Comparison of ENCODE assay signal across 8 cellular contexts in the genomic region with DNA sequence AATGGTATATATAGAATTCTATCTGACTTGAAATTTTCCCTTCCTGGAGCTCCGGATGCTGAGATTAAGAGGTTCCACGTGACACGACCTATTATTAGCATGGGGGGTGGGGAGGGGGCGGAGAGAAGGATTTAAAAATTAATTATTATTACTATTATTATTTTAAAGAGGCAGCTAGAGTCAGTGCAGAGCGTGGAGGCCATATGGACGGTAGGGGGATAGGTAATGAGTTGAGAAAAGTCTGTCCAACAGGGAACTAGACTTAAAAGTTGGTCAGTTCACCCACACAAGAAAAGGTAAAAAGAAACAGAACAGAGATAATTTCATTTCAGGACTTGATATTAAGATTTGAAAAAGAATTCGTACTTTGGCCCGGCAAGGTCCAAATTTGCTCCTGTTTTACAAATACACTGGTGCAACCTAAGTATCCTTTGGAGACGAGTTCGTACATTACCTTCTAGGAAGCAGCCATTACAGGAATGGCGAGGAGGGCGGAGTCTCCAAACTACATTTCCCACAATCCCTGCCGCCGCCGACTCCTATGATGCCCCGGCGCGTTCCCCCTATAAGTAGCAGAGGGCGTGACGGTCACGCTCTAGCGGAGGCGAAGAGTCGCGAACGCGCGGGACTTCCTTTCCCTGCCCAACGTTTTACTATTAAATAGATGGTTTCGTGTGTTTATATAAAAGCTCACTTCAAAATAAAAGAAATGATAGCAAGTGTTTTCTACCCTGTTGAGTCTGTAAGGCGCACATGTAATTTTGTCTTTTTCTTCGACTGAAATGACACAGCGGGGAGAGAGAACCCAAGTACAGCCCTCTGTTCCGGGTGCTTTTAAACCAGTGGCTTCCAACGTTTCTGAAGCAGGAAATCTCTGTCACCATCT. TPM values are rescaled to one million over a fixed set of nuclear protein-coding genes. Genes with fewer than 3 reads are reported as not detected.
DNase-seq lines count a peak whose midpoint lies in the region; ATAC-seq and TF ChIP-seq lines count a peak whose summit lies in the region.

A gene with protein sequence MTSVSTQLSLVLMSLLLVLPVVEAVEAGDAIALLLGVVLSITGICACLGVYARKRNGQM (minus strand): TSS at position 481 of the 886 bp plus-strand sequence. CDS start 976 bp downstream, outside the sequence.

- peaks cover 2% of the 10 kb centered on the region for H3K27me3 Mint-ChIP-seq in activated naive CD4-positive, alpha-beta T cell treated with anti-CD3 and anti-CD28 coated beads, Interleukin-2, amount 50 U/mL, for 24 hours

- peak within 1 kb of the TSS; percentile 67 for H3K27ac ChIP-seq in osteoblast (ENCODE audit: low read depth, low read length)
- H3K27ac ChIP-seq in thoracic aorta, result peak within 1 kb of the TSS; percentile 27 to 33

- H3K27me3 ChIP-seq in osteoblast (ENCODE audit: insufficient read depth, low read length) (no peaks in the 10 kb centered on the region), thoracic aorta (replicated peaks; ENCODE audit: insufficient read depth) (no peaks in the 10 kb centered on the region)

- H3K4me1 ChIP-seq in osteoblast (ENCODE audit: insufficient read depth, low read length) (peaks cover 5% of the 10 kb centered on the region), thoracic aorta (ENCODE audit: control insufficient read depth in 1 of 2, low read depth in 2 of 2) (peaks cover 5 to 15% of the 10 kb centered on the region in 2 donors)

- H3K4me2 ChIP-seq in osteoblast (ENCODE audit: insufficient read depth, low read length), result peak within 1 kb of the TSS; percentile 86

- H3K9me3 ChIP-seq in osteoblast (ENCODE audit: low read depth, low read length), result no peaks in the 10 kb centered on the region
- H3K9me3 ChIP-seq in thoracic aorta, result no peaks in the 10 kb centered on the region

- DNase-seq in GM04504 (ENCODE audit: low read depth), result peak; percentile 70
- peak; percentile 94 for DNase-seq in NCI-H1092 (lab: John Stamatoyannopoulos, UW)
- peak; percentile 84 for DNase-seq in glomerular visceral epithelial cell (ENCODE audit: extremely low spot score)
- DNase-seq in osteoblast (ENCODE audit: insufficient read length, low spot score, missing footprints), result peak; percentile 86
- peak; percentile 89 for DNase-seq in thoracic aorta (ENCODE audit: low spot score)

- H3K4me3 ChIP-seq in osteoblast (ENCODE audit: insufficient read depth, low read length), result peak within 1 kb of the TSS; percentile 80
- peak within 1 kb of the TSS; percentile 68 for H3K4me3 ChIP-seq in thoracic aorta

- H3K4me1 Mint-ChIP-seq in activated naive CD4-positive, alpha-beta T cell treated with anti-CD3 and anti-CD28 coated beads, Interleukin-2, amount 50 U/mL, for 24 hours, result peaks cover 26% of the 10 kb centered on the region

- H3K79me2 ChIP-seq in osteoblast (ENCODE audit: insufficient read depth, low read length), result peaks cover 5% of the 10 kb centered on the region

- H2AFZ ChIP-seq in osteoblast (ENCODE audit: low read length), result peak within 1 kb of the TSS; percentile 90

- peak within 1 kb of the TSS; percentile 99 for H3K4me3 Mint-ChIP-seq in activated naive CD4-positive, alpha-beta T cell treated with anti-CD3 and anti-CD28 coated beads, Interleukin-2, amount 50 U/mL, for 24 hours

- peaks cover 10% of the 10 kb centered on the region for H3K36me3 Mint-ChIP-seq in activated naive CD4-positive, alpha-beta T cell treated with anti-CD3 and anti-CD28 coated beads, Interleukin-2, amount 50 U/mL, for 24 hours

- H3K27ac Mint-ChIP-seq in activated naive CD4-positive, alpha-beta T cell treated with anti-CD3 and anti-CD28 coated beads, Interleukin-2, amount 50 U/mL, for 24 hours, result peak within 1 kb of the TSS; percentile 98

- H4K20me1 ChIP-seq in osteoblast (ENCODE audit: insufficient read depth, low read length), result no peaks in the 10 kb centered on the region

- no peak for TF ChIP-seq CTCF in osteoblast (IDR thresholded peaks at IDR 0.05; ENCODE audit: extremely low read depth, low read depth, low read length)
- no peak for TF ChIP-seq CTCF in thoracic aorta (IDR thresholded peaks at IDR 0.05)

- peaks cover 6% of the 10 kb centered on the region for H3K36me3 ChIP-seq in osteoblast (ENCODE audit: insufficient read depth, low read length)
- no peaks in the 10 kb centered on the region for H3K36me3 ChIP-seq in thoracic aorta

- ATAC-seq in HG02571 (IDR thresholded peaks at IDR 0.05; ENCODE audit: unreplicated experiment), result peak; percentile 100
- peak; percentile 99 for ATAC-seq in SK-N-SH treated with all-trans-retinoic acid at 6 μM for 48 hours
- ATAC-seq in thoracic aorta (ENCODE audit: insufficient number of reproducible peaks, low FRiP score, low read depth), result peak; percentile 89

- H3K9me3 Mint-ChIP-seq in activated naive CD4-positive, alpha-beta T cell treated with anti-CD3 and anti-CD28 coated beads, Interleukin-2, amount 50 U/mL, for 24 hours, result no peaks in the 10 kb centered on the region

TF ChIP-seq in SK-N-SH treated with all-trans-retinoic acid at 6 μM for 48 hours, 23 proteins besides CTCF, POLR2A, EP300 and RAD21 (continues in another document):
- no peak for TF ChIP-seq BACH2 (CRISPR knock-in tag; IDR thresholded peaks at IDR 0.05; ENCODE audit: borderline replicate concordance)
- TF ChIP-seq ISL1 (CRISPR knock-in tag; IDR thresholded peaks at IDR 0.05), result no peak
- TF ChIP-seq, protein P1, sequence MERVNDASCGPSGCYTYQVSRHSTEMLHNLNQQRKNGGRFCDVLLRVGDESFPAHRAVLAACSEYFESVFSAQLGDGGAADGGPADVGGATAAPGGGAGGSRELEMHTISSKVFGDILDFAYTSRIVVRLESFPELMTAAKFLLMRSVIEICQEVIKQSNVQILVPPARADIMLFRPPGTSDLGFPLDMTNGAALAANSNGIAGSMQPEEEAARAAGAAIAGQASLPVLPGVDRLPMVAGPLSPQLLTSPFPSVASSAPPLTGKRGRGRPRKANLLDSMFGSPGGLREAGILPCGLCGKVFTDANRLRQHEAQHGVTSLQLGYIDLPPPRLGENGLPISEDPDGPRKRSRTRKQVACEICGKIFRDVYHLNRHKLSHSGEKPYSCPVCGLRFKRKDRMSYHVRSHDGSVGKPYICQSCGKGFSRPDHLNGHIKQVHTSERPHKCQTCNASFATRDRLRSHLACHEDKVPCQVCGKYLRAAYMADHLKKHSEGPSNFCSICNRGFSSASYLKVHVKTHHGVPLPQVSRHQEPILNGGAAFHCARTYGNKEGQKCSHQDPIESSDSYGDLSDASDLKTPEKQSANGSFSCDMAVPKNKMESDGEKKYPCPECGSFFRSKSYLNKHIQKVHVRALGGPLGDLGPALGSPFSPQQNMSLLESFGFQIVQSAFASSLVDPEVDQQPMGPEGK (CRISPR knock-in tag; IDR thresholded peaks at IDR 0.05; ENCODE audit: borderline replicate concordance), result peak; percentile 60; the same call in 1 of the 2 replicates
- TF ChIP-seq SNAI2 (CRISPR knock-in tag; IDR thresholded peaks at IDR 0.05), result no peak
- no peak for TF ChIP-seq OSR1 (CRISPR knock-in tag; IDR thresholded peaks at IDR 0.05)
- 0 out of 2 replicates have a peak, but pooled peaks have one; percentile 28 for TF ChIP-seq ZNF70 (CRISPR knock-in tag; IDR thresholded peaks at IDR 0.05)
- no peak for TF ChIP-seq ARNTL (CRISPR knock-in tag; IDR thresholded peaks at IDR 0.05; ENCODE audit: borderline replicate concordance, low read depth)
- TF ChIP-seq, protein P2, sequence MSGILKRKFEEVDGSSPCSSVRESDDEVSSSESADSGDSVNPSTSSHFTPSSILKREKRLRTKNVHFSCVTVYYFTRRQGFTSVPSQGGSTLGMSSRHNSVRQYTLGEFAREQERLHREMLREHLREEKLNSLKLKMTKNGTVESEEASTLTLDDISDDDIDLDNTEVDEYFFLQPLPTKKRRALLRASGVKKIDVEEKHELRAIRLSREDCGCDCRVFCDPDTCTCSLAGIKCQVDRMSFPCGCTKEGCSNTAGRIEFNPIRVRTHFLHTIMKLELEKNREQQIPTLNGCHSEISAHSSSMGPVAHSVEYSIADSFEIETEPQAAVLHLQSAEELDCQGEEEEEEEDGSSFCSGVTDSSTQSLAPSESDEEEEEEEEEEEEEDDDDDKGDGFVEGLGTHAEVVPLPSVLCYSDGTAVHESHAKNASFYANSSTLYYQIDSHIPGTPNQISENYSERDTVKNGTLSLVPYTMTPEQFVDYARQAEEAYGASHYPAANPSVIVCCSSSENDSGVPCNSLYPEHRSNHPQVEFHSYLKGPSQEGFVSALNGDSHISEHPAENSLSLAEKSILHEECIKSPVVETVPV (CRISPR knock-in tag; IDR thresholded peaks at IDR 0.05), result no peak
- TF ChIP-seq PPARA (CRISPR knock-in tag; IDR thresholded peaks at IDR 0.05; ENCODE audit: borderline replicate concordance), result no peak
- no peak for TF ChIP-seq ZC3H10 (CRISPR knock-in tag; IDR thresholded peaks at IDR 0.05)
- 0 out of 2 replicates have a peak, but pooled peaks have one; percentile 21 for TF ChIP-seq ESRRG (CRISPR knock-in tag; IDR thresholded peaks at IDR 0.05)
- TF ChIP-seq ZNF8 (CRISPR knock-in tag; IDR thresholded peaks at IDR 0.05), result 0 out of 2 replicates have a peak, but pooled peaks have one; percentile 24
- TF ChIP-seq ZFP30 (CRISPR knock-in tag; IDR thresholded peaks at IDR 0.05), result 0 out of 2 replicates have a peak, but pooled peaks have one; percentile 34
- TF ChIP-seq, protein P3, sequence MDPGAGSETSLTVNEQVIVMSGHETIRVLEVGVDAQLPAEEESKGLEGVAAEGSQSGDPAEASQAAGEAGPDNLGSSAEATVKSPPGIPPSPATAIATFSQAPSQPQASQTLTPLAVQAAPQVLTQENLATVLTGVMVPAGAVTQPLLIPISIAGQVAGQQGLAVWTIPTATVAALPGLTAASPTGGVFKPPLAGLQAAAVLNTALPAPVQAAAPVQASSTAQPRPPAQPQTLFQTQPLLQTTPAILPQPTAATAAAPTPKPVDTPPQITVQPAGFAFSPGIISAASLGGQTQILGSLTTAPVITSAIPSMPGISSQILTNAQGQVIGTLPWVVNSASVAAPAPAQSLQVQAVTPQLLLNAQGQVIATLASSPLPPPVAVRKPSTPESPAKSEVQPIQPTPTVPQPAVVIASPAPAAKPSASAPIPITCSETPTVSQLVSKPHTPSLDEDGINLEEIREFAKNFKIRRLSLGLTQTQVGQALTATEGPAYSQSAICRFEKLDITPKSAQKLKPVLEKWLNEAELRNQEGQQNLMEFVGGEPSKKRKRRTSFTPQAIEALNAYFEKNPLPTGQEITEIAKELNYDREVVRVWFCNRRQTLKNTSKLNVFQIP (CRISPR knock-in tag; IDR thresholded peaks at IDR 0.05; ENCODE audit: borderline replicate concordance, low read depth), result 0 out of 2 replicates have a peak, but pooled peaks have one; percentile 38
- no peak for TF ChIP-seq GLIS3 (CRISPR knock-in tag; IDR thresholded peaks at IDR 0.05)
- TF ChIP-seq RARB (CRISPR knock-in tag; IDR thresholded peaks at IDR 0.05), result no peak
- no peak for TF ChIP-seq TCF4 (CRISPR knock-in tag; IDR thresholded peaks at IDR 0.05; ENCODE audit: borderline replicate concordance)

RNA-seq across cellular contexts. Expression of the gene that starts here (rescaled TPM):
- total RNA-seq in osteoblast (42.3 and 47.1 TPM in 2 replicates), thoracic aorta (10 to 100 TPM; 23.7 to 36.5 TPM)

Comparison
In these comparisons a context has a peak if more than half of its experiments do, and no peak if none do; other contexts are left out.
1. Peak in every context shown above with its lines: DNase-seq, ATAC-seq, H3K4me3 ChIP-seq and H3K27ac ChIP-seq.